Comparison of ENCODE assay signal across 1 cellular context in the genomic region with DNA sequence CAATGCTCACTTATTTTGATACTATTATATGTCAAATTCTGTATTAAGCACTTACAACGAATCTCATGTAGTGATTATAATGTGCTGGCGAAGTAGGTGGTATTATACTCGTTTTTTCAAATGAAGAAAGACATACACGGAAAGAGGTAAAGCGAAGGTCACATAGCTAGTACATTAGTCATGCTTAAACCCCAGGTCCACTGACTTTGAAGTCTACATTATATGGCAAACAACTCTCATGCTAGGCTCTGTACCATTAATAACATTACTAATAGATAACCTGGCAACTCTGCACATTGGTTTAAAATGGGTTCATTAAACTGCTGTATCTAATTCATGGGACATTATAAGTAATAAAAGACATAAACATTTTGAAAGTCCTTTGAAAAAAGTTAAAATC.
TF ChIP-seq lines count a peak whose summit lies in the region.

No MANE protein-coding gene starts in this region.

TF ChIP-seq in HCT116, 20 proteins besides CTCF, POLR2A, EP300 and RAD21:
- TF ChIP-seq JUND (IDR thresholded peaks at IDR 0.05), result peak; percentile 66
- no peak for TF ChIP-seq POLR2AphosphoS5 (IDR thresholded peaks at IDR 0.05; ENCODE audit: low read depth, low read length)
- 0 out of 2 replicates have a peak, but pooled peaks have one; percentile 19 for TF ChIP-seq SP1 (IDR thresholded peaks at IDR 0.05; ENCODE audit: low read depth)
- TF ChIP-seq ZNF274 (IDR thresholded peaks at IDR 0.05; ENCODE audit: low read depth, low read length), result no peak
- TF ChIP-seq TCF7L2 (IDR thresholded peaks at IDR 0.05; ENCODE audit: borderline replicate concordance, extremely low read depth, insufficient read depth, insufficient read length), result peak; percentile 78
- peak; percentile 61 for TF ChIP-seq FOSL1 (IDR thresholded peaks at IDR 0.05; ENCODE audit: low read depth)
- TF ChIP-seq CBX3 (IDR thresholded peaks at IDR 0.05; ENCODE audit: low read depth), result 0 out of 2 replicates have a peak, but pooled peaks have one; percentile 33
- no peak for TF ChIP-seq REST (IDR thresholded peaks at IDR 0.05; ENCODE audit: low read depth)
